ENCODE assay signal across 8 cellular contexts in the genomic region with DNA sequence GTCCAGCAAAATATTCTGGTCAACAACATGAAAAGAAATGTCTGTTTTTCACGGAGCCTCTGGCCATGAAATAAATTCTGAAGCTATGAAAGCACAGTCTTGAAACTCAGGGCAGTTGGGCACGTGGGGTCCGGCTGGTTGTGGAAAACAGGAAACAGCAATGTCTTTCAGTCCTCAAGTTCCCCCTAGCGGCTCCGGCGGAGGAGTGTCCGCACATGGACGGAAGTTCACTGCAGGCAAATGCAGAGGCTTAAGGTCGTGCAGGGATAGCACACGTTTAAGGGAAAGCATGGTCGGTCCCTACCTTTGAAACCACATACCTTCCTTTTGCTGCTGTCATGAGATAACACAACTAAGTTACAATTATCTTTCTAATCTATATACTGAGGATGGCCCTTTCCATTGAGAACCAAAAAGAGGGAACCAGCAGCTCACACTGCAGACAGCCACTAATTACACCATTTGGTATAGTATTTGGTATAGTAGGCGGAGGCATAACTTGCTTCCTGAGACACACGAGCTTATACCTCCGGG. TPM values are rescaled to one million over a fixed set of nuclear protein-coding genes. Genes with fewer than 3 reads are reported as not detected.
DNase-seq lines count a peak whose midpoint lies in the region; ATAC-seq and TF ChIP-seq lines count a peak whose summit lies in the region.

No MANE protein-coding gene starts in this region.

- H3K4me3 Mint-ChIP-seq in HFFc6, result peak overlapping the region; percentile 66
- H3K4me3 Mint-ChIP-seq in activated naive CD4-positive, alpha-beta T cell treated with anti-CD3 and anti-CD28 coated beads for 36 hours, result no peak overlapping the region

- H3K4me3 ChIP-seq in NB4 (ENCODE audit: low read depth, low read length) (no peak overlapping the region), SK-N-MC (peak overlapping the region; percentile 37; the same call in 1 of the 2 replicates), upper lobe of right lung (no peak overlapping the region)

- H3K36me3 ChIP-seq in SK-N-MC (ENCODE audit: insufficient read depth, low read length) (no peaks in the 10 kb centered on the region), upper lobe of right lung (peaks cover 2% of the 10 kb centered on the region)

- TF ChIP-seq CTCF in GM10266 (IDR thresholded peaks at IDR 0.05; ENCODE audit: control insufficient read depth, insufficient read depth, low read depth, missing control alignments) (peak; percentile 90), HFFc6 (IDR thresholded peaks at IDR 0.05) (peak; percentile 92), NB4 (IDR thresholded peaks at IDR 0.05; ENCODE audit: low read depth, low read length) (peak; percentile 86), upper lobe of right lung (IDR thresholded peaks at IDR 0.05) (peak; percentile 89)

- ATAC-seq in upper lobe of right lung, result peak; percentile 98

- peaks cover 29% of the 10 kb centered on the region for H3K4me1 Mint-ChIP-seq in HFFc6 (ENCODE audit: low read depth)
- H3K4me1 Mint-ChIP-seq in activated naive CD4-positive, alpha-beta T cell treated with anti-CD3 and anti-CD28 coated beads for 36 hours (ENCODE audit: low read depth), result peaks cover 40% of the 10 kb centered on the region

- no peaks in the 10 kb centered on the region for H3K27me3 ChIP-seq in upper lobe of right lung

- no peak for TF ChIP-seq POLR2A in NB4 (IDR thresholded peaks at IDR 0.05; ENCODE audit: extremely low read depth, insufficient read length)

- H3K9me3 Mint-ChIP-seq in HFFc6, result no peaks in the 10 kb centered on the region
- H3K9me3 Mint-ChIP-seq in activated naive CD4-positive, alpha-beta T cell treated with anti-CD3 and anti-CD28 coated beads for 36 hours, result no peaks in the 10 kb centered on the region

- H3K27me3 Mint-ChIP-seq in HFFc6 (ENCODE audit: insufficient read depth), result peaks cover 2% of the 10 kb centered on the region
- H3K27me3 Mint-ChIP-seq in activated naive CD4-positive, alpha-beta T cell treated with anti-CD3 and anti-CD28 coated beads for 36 hours (ENCODE audit: low read depth), result peaks cover 2% of the 10 kb centered on the region

- H3K4me1 ChIP-seq in upper lobe of right lung, result peaks cover 10% of the 10 kb centered on the region

- CTCF ChIA-PET in activated naive CD4-positive, alpha-beta T cell treated with anti-CD3 and anti-CD28 coated beads for 36 hours (lab: Charles Lee), result interaction anchor here (0.6 to 4.5 kb wide), 46 partner anchors 9 to 608 kb away, joined by 3 to 34 read pairs (median 4); a partner anchor contains a TSS

- H3K27ac ChIP-seq in SK-N-MC, result peak overlapping the region; percentile 30; the same call in 1 of the 2 replicates
- no peak overlapping the region for H3K27ac ChIP-seq in upper lobe of right lung

- DNase-seq in GM10266 (ENCODE audit: extremely low spot score), result peak; percentile 79
- DNase-seq in HFFc6, result peak; percentile 79
- peak; percentile 97 for DNase-seq in NB4 (ENCODE audit: low read depth)
- DNase-seq in SK-N-MC (ENCODE audit: low read depth, low spot score), result peak; percentile 16
- DNase-seq in activated naive CD4-positive, alpha-beta T cell treated with anti-CD3 and anti-CD28 coated beads for 36 hours, result peak; percentile 89
- peak; percentile 78 for DNase-seq in glomerular endothelial cell (ENCODE audit: extremely low read depth, low read depth, low spot score)
- peak; percentile 92 for DNase-seq in pons (ENCODE audit: low spot score)
- DNase-seq in upper lobe of right lung, result peak; percentile 91

- H3K36me3 Mint-ChIP-seq in HFFc6 (ENCODE audit: low read depth), result no peaks in the 10 kb centered on the region
- no peaks in the 10 kb centered on the region for H3K36me3 Mint-ChIP-seq in activated naive CD4-positive, alpha-beta T cell treated with anti-CD3 and anti-CD28 coated beads for 36 hours (ENCODE audit: low read depth)

- peak overlapping the region; percentile 72 for H3K27ac Mint-ChIP-seq in HFFc6
- H3K27ac Mint-ChIP-seq in activated naive CD4-positive, alpha-beta T cell treated with anti-CD3 and anti-CD28 coated beads for 36 hours, result no peak overlapping the region

- H3K9me3 ChIP-seq in SK-N-MC (ENCODE audit: low read depth, low read length), result no peaks in the 10 kb centered on the region
- H3K9me3 ChIP-seq in upper lobe of right lung, result no peaks in the 10 kb centered on the region

- intact Hi-C loops in activated naive CD4-positive, alpha-beta T cell treated with anti-CD3 and anti-CD28 coated beads for 36 hours (cut with micrococcal nuclease), result loop anchor here (1.0 to 10.0 kb wide), 6 partner anchors 29 to 610 kb away; no protein-coding TSS in a partner anchor
- intact Hi-C loops in upper lobe of right lung (cut with DNase I), result loop anchor here (10.0 kb wide), 1 partner anchor 220 kb away; no protein-coding TSS in a partner anchor

- no peak overlapping the region for H3K9ac ChIP-seq in SK-N-MC (ENCODE audit: insufficient read length)

RNA-seq across cellular contexts. Expression of a gene that starts 52.5 kb away (rescaled TPM):
- 1 to 10 TPM in 1 of 6 experiments, under 1 TPM in 5; 0.50 to 1.1 (median 0.84) TPM for total RNA-seq in HFFc6 (2021; fragmentation: NEBNext Ultra II Directional; extraction: Animal tissue kit (Norgen Biotek cat#: 25700))
- 10 to 100 TPM; 15.7 to 17.4 TPM for total RNA-seq in activated naive CD4-positive, alpha-beta T cell treated with anti-CD3 and anti-CD28 coated beads for 36 hours
- 10.1 and 21.6 TPM in 2 replicates for total RNA-seq in glomerular endothelial cell
- 7.6 TPM for total RNA-seq in upper lobe of right lung

Comparison
In these comparisons a context has a peak if more than half of its experiments do, and no peak if none do; other contexts are left out.
1. DNase-seq: peak in every context shown above with its lines; median percentile 97 in NB4; 92 in pons; 91 in upper lobe of right lung; 89 in activated naive CD4-positive, alpha-beta T cell treated with anti-CD3 and anti-CD28 coated beads for 36 hours; 79 in GM10266; 79 in HFFc6; 78 in glomerular endothelial cell; 16 in SK-N-MC.